Comparison of ENCODE assay signal across 7 cellular contexts in the genomic region with DNA sequence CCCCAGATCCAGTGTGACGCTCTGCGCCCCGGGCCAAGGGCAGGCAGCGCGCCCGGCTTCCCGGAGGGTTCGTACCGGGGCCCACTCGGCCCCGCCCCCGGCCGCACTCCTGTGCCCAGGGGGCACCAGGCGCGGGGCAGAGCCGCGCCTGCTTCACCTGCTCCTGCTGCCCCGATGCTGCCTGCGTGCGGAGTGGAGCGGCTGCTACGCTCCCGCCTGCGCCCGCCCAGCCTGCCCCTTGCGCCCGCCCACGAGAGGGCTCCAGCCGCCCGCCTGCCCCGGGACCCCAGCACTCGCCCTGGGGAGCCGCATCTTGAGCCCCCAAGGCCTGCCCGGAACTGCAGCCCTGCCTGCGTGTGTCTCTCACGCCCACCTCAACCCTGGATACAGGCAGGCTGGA. TPM values are rescaled to one million over a fixed set of nuclear protein-coding genes. Genes with fewer than 3 reads are reported as not detected.
"Had no signal": no experiment of that assay in that cellular context is flagged by ENCODE, and none has a peak within 500 bp of the region (broad histone marks: within the 10 kb centered on the region; RNA-seq: fewer than 3 reads in every experiment).

A gene with protein sequence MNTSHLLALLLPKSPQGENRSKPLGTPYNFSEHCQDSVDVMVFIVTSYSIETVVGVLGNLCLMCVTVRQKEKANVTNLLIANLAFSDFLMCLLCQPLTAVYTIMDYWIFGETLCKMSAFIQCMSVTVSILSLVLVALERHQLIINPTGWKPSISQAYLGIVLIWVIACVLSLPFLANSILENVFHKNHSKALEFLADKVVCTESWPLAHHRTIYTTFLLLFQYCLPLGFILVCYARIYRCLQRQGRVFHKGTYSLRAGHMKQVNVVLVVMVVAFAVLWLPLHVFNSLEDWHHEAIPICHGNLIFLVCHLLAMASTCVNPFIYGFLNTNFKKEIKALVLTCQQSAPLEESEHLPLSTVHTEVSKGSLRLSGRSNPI (minus strand): TSS at position 194 of the 400 bp plus-strand sequence. CDS start 3,323 bp downstream, outside the sequence.

RNA-seq across cellular contexts. Expression of the gene that starts here (rescaled TPM):
- total RNA-seq: activated B cell treated with CpG ODN at 0.5 μM for 24 hours; activated CD4-positive, alpha-beta T cell treated with anti-CD3 and anti-CD28 coated beads, Interleukin-2, amount 10 ng/mL, durations not matched to agents 24 days and 14 days; activated CD8-positive, alpha-beta memory T cell treated with anti-CD3 and anti-CD28 coated beads, Interleukin-2, amount 10 ng/mL, durations not matched to agents 7 days and 5 days; activated T-helper 1 cell treated with anti-CD3 and anti-CD28 coated beads, Interleukin-12 subunit alpha, Interleukin-12 subunit beta, Interleukin-2, Interleukin-4 antibody, amounts not matched to agents 30 ng/mL and 10 ng/mL and 1 ng/mL, durations not matched to agents 14 hours and 24 hours and 36 hours; aorta; SK-MEL-5; T-helper 17 cell had no signal
- polyA plus RNA-seq: aorta had no signal
